In genomic region chr6:3259491-3259958, GRCh38 we compare ENCODE assay signal across 1 cellular context.
A peak's percentile ranks its signal among the peaks of the same experiment; 100 is the strongest.
TF ChIP-seq lines count a peak whose summit lies in the region.

No MANE protein-coding gene starts in this region.

TF ChIP-seq in HepG2, 621 proteins besides CTCF, POLR2A, EP300 and RAD21 (continued from another document and continues in another):
- TF ChIP-seq E2F1 (CRISPR knock-in tag; IDR thresholded peaks at IDR 0.05): no peak; the same call in 1 of the 2 replicates
- peak; percentile 70 for TF ChIP-seq TFDP2 (CRISPR knock-in tag; IDR thresholded peaks at IDR 0.05)
- no peak for TF ChIP-seq ZNF607 (CRISPR knock-in tag; IDR thresholded peaks at IDR 0.05; ENCODE audit: borderline replicate concordance)
- TF ChIP-seq HNF1B (CRISPR knock-in tag; IDR thresholded peaks at IDR 0.05): peak; percentile 50; the same call in 1 of the 2 replicates
- peak; percentile 10; the same call in 1 of the 2 replicates for TF ChIP-seq ZNF142 (CRISPR knock-in tag; IDR thresholded peaks at IDR 0.05)
- TF ChIP-seq ZNF253 (CRISPR knock-in tag; IDR thresholded peaks at IDR 0.05; ENCODE audit: borderline replicate concordance): no peak; the same call in 1 of the 2 replicates
- no peak for TF ChIP-seq CBX2 (IDR thresholded peaks at IDR 0.05; ENCODE audit: low read depth, low read length)
- no peak for TF ChIP-seq CBX2 (CRISPR knock-in tag; IDR thresholded peaks at IDR 0.05; ENCODE audit: low read depth)
- TF ChIP-seq, protein P1, sequence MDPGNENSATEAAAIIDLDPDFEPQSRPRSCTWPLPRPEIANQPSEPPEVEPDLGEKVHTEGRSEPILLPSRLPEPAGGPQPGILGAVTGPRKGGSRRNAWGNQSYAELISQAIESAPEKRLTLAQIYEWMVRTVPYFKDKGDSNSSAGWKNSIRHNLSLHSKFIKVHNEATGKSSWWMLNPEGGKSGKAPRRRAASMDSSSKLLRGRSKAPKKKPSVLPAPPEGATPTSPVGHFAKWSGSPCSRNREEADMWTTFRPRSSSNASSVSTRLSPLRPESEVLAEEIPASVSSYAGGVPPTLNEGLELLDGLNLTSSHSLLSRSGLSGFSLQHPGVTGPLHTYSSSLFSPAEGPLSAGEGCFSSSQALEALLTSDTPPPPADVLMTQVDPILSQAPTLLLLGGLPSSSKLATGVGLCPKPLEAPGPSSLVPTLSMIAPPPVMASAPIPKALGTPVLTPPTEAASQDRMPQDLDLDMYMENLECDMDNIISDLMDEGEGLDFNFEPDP (CRISPR knock-in tag; conservative IDR thresholded peaks at IDR 0.05): no peak
- no peak for TF ChIP-seq ZNF264 (CRISPR knock-in tag; IDR thresholded peaks at IDR 0.05)
- TF ChIP-seq PRPF4 (IDR thresholded peaks at IDR 0.05; ENCODE audit: low read depth, low read length, poor library complexity, severe bottlenecking): no peak
- TF ChIP-seq MIXL1 (CRISPR knock-in tag; IDR thresholded peaks at IDR 0.05): peak; percentile 30; the same call in 1 of the 2 replicates
- no peak for TF ChIP-seq ZNF441 (CRISPR knock-in tag; IDR thresholded peaks at IDR 0.05; ENCODE audit: borderline replicate concordance)
- peak; percentile 43; the same call in 1 of the 2 replicates for TF ChIP-seq CBX5 (CRISPR knock-in tag; IDR thresholded peaks at IDR 0.05; ENCODE audit: borderline replicate concordance)
- TF ChIP-seq ZBTB33 (CRISPR knock-in tag; IDR thresholded peaks at IDR 0.05): 0 out of 2 replicates have a peak, but pooled peaks have one; percentile 5
- peak; percentile 40 for TF ChIP-seq MED8 (CRISPR knock-in tag; IDR thresholded peaks at IDR 0.05; ENCODE audit: insufficient replicate concordance)
- TF ChIP-seq, protein P2, sequence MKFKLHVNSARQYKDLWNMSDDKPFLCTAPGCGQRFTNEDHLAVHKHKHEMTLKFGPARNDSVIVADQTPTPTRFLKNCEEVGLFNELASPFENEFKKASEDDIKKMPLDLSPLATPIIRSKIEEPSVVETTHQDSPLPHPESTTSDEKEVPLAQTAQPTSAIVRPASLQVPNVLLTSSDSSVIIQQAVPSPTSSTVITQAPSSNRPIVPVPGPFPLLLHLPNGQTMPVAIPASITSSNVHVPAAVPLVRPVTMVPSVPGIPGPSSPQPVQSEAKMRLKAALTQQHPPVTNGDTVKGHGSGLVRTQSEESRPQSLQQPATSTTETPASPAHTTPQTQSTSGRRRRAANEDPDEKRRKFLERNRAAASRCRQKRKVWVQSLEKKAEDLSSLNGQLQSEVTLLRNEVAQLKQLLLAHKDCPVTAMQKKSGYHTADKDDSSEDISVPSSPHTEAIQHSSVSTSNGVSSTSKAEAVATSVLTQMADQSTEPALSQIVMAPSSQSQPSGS (CRISPR knock-in tag; IDR thresholded peaks at IDR 0.05): peak; percentile 50; the same call in 1 of the 2 replicates
- TF ChIP-seq SRY (CRISPR knock-in tag; IDR thresholded peaks at IDR 0.05): 0 out of 2 replicates have a peak, but pooled peaks have one; percentile 8
- TF ChIP-seq ZFP36L2 (CRISPR knock-in tag; IDR thresholded peaks at IDR 0.05): peak; percentile 23; the same call in 1 of the 2 replicates
- 0 out of 2 replicates have a peak, but pooled peaks have one; percentile 23 for TF ChIP-seq ELF3 (CRISPR knock-in tag; IDR thresholded peaks at IDR 0.05)
- no peak for TF ChIP-seq TARDBP (CRISPR knock-in tag; IDR thresholded peaks at IDR 0.05)
- 0 out of 2 replicates have a peak, but pooled peaks have one; percentile 26 for TF ChIP-seq TFE3 (CRISPR knock-in tag; IDR thresholded peaks at IDR 0.05)
- TF ChIP-seq, protein P3, sequence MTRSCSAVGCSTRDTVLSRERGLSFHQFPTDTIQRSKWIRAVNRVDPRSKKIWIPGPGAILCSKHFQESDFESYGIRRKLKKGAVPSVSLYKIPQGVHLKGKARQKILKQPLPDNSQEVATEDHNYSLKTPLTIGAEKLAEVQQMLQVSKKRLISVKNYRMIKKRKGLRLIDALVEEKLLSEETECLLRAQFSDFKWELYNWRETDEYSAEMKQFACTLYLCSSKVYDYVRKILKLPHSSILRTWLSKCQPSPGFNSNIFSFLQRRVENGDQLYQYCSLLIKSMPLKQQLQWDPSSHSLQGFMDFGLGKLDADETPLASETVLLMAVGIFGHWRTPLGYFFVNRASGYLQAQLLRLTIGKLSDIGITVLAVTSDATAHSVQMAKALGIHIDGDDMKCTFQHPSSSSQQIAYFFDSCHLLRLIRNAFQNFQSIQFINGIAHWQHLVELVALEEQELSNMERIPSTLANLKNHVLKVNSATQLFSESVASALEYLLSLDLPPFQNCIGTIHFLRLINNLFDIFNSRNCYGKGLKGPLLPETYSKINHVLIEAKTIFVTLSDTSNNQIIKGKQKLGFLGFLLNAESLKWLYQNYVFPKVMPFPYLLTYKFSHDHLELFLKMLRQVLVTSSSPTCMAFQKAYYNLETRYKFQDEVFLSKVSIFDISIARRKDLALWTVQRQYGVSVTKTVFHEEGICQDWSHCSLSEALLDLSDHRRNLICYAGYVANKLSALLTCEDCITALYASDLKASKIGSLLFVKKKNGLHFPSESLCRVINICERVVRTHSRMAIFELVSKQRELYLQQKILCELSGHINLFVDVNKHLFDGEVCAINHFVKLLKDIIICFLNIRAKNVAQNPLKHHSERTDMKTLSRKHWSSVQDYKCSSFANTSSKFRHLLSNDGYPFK (CRISPR knock-in tag; IDR thresholded peaks at IDR 0.05; ENCODE audit: borderline replicate concordance): peak; percentile 21; the same call in 1 of the 2 replicates
- TF ChIP-seq, protein P4, sequence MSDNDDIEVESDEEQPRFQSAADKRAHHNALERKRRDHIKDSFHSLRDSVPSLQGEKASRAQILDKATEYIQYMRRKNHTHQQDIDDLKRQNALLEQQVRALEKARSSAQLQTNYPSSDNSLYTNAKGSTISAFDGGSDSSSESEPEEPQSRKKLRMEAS (IDR thresholded peaks at IDR 0.05): no peak; the same call in 1 of the 2 replicates
- 0 out of 2 replicates have a peak, but pooled peaks have one; percentile 7 for TF ChIP-seq RARA (CRISPR knock-in tag; IDR thresholded peaks at IDR 0.05)
- no peak for TF ChIP-seq ZNF292 (CRISPR knock-in tag; IDR thresholded peaks at IDR 0.05; ENCODE audit: borderline replicate concordance, low read depth)
- 0 out of 2 replicates have a peak, but pooled peaks have one; percentile 1 for TF ChIP-seq POGZ (CRISPR knock-in tag; IDR thresholded peaks at IDR 0.05)
- no peak; the same call in 1 of the 2 replicates for TF ChIP-seq ZSCAN22 (CRISPR knock-in tag; IDR thresholded peaks at IDR 0.05)
- TF ChIP-seq, protein P5, sequence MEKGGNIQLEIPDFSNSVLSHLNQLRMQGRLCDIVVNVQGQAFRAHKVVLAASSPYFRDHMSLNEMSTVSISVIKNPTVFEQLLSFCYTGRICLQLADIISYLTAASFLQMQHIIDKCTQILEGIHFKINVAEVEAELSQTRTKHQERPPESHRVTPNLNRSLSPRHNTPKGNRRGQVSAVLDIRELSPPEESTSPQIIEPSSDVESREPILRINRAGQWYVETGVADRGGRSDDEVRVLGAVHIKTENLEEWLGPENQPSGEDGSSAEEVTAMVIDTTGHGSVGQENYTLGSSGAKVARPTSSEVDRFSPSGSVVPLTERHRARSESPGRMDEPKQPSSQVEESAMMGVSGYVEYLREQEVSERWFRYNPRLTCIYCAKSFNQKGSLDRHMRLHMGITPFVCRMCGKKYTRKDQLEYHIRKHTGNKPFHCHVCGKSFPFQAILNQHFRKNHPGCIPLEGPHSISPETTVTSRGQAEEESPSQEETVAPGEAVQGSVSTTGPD (CRISPR knock-in tag; IDR thresholded peaks at IDR 0.05): no peak
- TF ChIP-seq ZNF614 (CRISPR knock-in tag; IDR thresholded peaks at IDR 0.05; ENCODE audit: borderline replicate concordance): 0 out of 2 replicates have a peak, but pooled peaks have one; percentile 45
- no peak for TF ChIP-seq THAP8 (CRISPR knock-in tag; IDR thresholded peaks at IDR 0.05; ENCODE audit: borderline replicate concordance)
